In genomic region chr10:22679608-22680007, GRCh38 we compare ENCODE assay signal across 17 cellular contexts. TPM values are rescaled to one million over a fixed set of nuclear protein-coding genes. Genes with fewer than 3 reads are reported as not detected.
DNase-seq lines count a peak whose midpoint lies in the region; ATAC-seq and FAIRE-seq lines count a peak whose summit lies in the region.
"Had no signal": no experiment of that assay in that cellular context is flagged by ENCODE, and none has a peak within 500 bp of the region (broad histone marks: within the 10 kb centered on the region; RNA-seq: fewer than 3 reads in every experiment).

No MANE protein-coding gene starts in this region.

- peaks cover 9% of the 10 kb centered on the region in 2 donors for H3K4me1 ChIP-seq in aorta (ENCODE audit: control insufficient read depth in 1 of 2, insufficient read depth in 2 of 2, low read length in 2 of 2)

- H3K36me3 Mint-ChIP-seq in activated CD4-positive, alpha-beta memory T cell treated with anti-CD3 and anti-CD28 coated beads for 36 hours = peaks cover 1% of the 10 kb centered on the region
- peaks cover 10% of the 10 kb centered on the region for H3K36me3 Mint-ChIP-seq in activated CD4-positive, alpha-beta memory T cell treated with anti-CD3 and anti-CD28 coated beads, Interleukin-2, amount 10 ng/mL, durations not matched to agents 7 days and 5 days (ENCODE audit: low read depth)
- no peaks in the 10 kb centered on the region for H3K36me3 Mint-ChIP-seq in activated naive CD8-positive, alpha-beta T cell
- peaks cover 0 to 3% (median 3%) of the 10 kb centered on the region in 3 donors for H3K36me3 Mint-ChIP-seq in naive thymus-derived CD8-positive, alpha-beta T cell

- H3K9me3 Mint-ChIP-seq in activated CD4-positive, alpha-beta memory T cell treated with anti-CD3 and anti-CD28 coated beads for 36 hours = no peaks in the 10 kb centered on the region
- H3K9me3 Mint-ChIP-seq in activated CD4-positive, alpha-beta memory T cell treated with anti-CD3 and anti-CD28 coated beads, Interleukin-2, amount 10 ng/mL, durations not matched to agents 7 days and 5 days = no peaks in the 10 kb centered on the region
- H3K9me3 Mint-ChIP-seq in activated naive CD8-positive, alpha-beta T cell (ENCODE audit: low read depth) = no peaks in the 10 kb centered on the region
- H3K9me3 Mint-ChIP-seq in naive thymus-derived CD8-positive, alpha-beta T cell = no peaks in the 10 kb centered on the region
- H3K9me3 Mint-ChIP-seq: HFFc6 had no signal

- H3K9me3 ChIP-seq in KOPT-K1 (ENCODE audit: insufficient read depth, low read length, poor library complexity, severe bottlenecking) (no peaks in the 10 kb centered on the region), aorta (ENCODE audit: control insufficient read depth, low read length) (no peaks in the 10 kb centered on the region)
- H3K9me3 ChIP-seq: esophagus squamous epithelium, transverse colon had no signal

- peaks cover 92% of the 10 kb centered on the region for H3K4me1 Mint-ChIP-seq in activated CD4-positive, alpha-beta memory T cell treated with anti-CD3 and anti-CD28 coated beads for 36 hours (ENCODE audit: low read depth)
- peaks cover 89% of the 10 kb centered on the region for H3K4me1 Mint-ChIP-seq in activated CD4-positive, alpha-beta memory T cell treated with anti-CD3 and anti-CD28 coated beads, Interleukin-2, amount 10 ng/mL, durations not matched to agents 7 days and 5 days
- peaks cover 91% of the 10 kb centered on the region for H3K4me1 Mint-ChIP-seq in activated naive CD8-positive, alpha-beta T cell (ENCODE audit: low read depth)
- H3K4me1 Mint-ChIP-seq in naive thymus-derived CD8-positive, alpha-beta T cell = peaks cover 43 to 92% (median 89%) of the 10 kb centered on the region in 4 donors

- CTCF ChIA-PET in activated CD4-positive, alpha-beta memory T cell treated with anti-CD3 and anti-CD28 coated beads for 36 hours (lab: Charles Lee) = interaction anchor here (1.3 to 2.6 kb wide), 2 partner anchors 17 to 106 kb away, joined by 3 to 8 read pairs; no protein-coding TSS in a partner anchor
- CTCF ChIA-PET in activated CD4-positive, alpha-beta memory T cell treated with anti-CD3 and anti-CD28 coated beads, Interleukin-2, amount 10 ng/mL, durations not matched to agents 7 days and 5 days (lab: Charles Lee) = interaction anchor here (1.7 kb wide), 1 partner anchor 25 kb away, joined by 4 read pairs; no protein-coding TSS in a partner anchor

- no peak overlapping the region for H3K4me3 ChIP-seq in aorta (ENCODE audit: low read length in 2 of 2)
- H3K4me3 ChIP-seq: esophagus squamous epithelium, transverse colon had no signal

- H3K36me3 ChIP-seq in KOPT-K1 (ENCODE audit: insufficient read depth, low read length) (no peaks in the 10 kb centered on the region), aorta (ENCODE audit: control insufficient read depth in 1 of 2, insufficient read depth in 2 of 2, low read length in 1 of 2) (no peaks in the 10 kb centered on the region)
- H3K36me3 ChIP-seq: esophagus squamous epithelium, transverse colon, WERI-Rb-1 had no signal

- H3K27ac ChIP-seq in KOPT-K1 (ENCODE audit: low read depth, low read length, poor library complexity, severe bottlenecking) = peak overlapping the region; percentile 43
- H3K27ac ChIP-seq in aorta (ENCODE audit: low read depth in 1 of 2, low read length in 2 of 2) = no peak overlapping the region
- H3K27ac ChIP-seq: C4-2B, esophagus squamous epithelium, WERI-Rb-1 had no signal

- H3K4me3 Mint-ChIP-seq in activated CD4-positive, alpha-beta memory T cell treated with anti-CD3 and anti-CD28 coated beads for 36 hours = no peak overlapping the region
- no peak overlapping the region for H3K4me3 Mint-ChIP-seq in activated CD4-positive, alpha-beta memory T cell treated with anti-CD3 and anti-CD28 coated beads, Interleukin-2, amount 10 ng/mL, durations not matched to agents 7 days and 5 days
- H3K4me3 Mint-ChIP-seq in activated naive CD8-positive, alpha-beta T cell = peak overlapping the region; percentile 42
- peak overlapping the region in 9 of 10 donors; percentile 44 to 75 (median 65) for H3K4me3 Mint-ChIP-seq in naive thymus-derived CD8-positive, alpha-beta T cell
- H3K4me3 Mint-ChIP-seq: HFFc6 had no signal

- WGBS in aorta, 2 donors = 96% methylated on average over 1 of the region's 1 CpG

- no peak for DNase-seq in activated CD4-positive, alpha-beta memory T cell treated with anti-CD3 and anti-CD28 coated beads for 36 hours
- DNase-seq in activated CD4-positive, alpha-beta memory T cell treated with anti-CD3 and anti-CD28 coated beads, Interleukin-2, amount 10 ng/mL, durations not matched to agents 7 days and 5 days = no peak
- peak in 4 of 10 donors; percentile 39 to 63 (median 50) for DNase-seq in naive thymus-derived CD8-positive, alpha-beta T cell
- no peak for DNase-seq in aorta
- no peak for DNase-seq in RCC 7860 (ENCODE audit: low spot score)
- DNase-seq: DMS53, esophagus squamous epithelium, HFFc6, NCI-H1930, NCI-H446 treated with DMSO at 0.1 percent for 48 hours, right cardiac atrium, transverse colon, WERI-Rb-1 had no signal

- H3K27ac Mint-ChIP-seq in activated CD4-positive, alpha-beta memory T cell treated with anti-CD3 and anti-CD28 coated beads for 36 hours = peak overlapping the region; percentile 62
- no peak overlapping the region for H3K27ac Mint-ChIP-seq in activated CD4-positive, alpha-beta memory T cell treated with anti-CD3 and anti-CD28 coated beads, Interleukin-2, amount 10 ng/mL, durations not matched to agents 7 days and 5 days
- H3K27ac Mint-ChIP-seq in activated naive CD8-positive, alpha-beta T cell = peak overlapping the region; percentile 85
- peak overlapping the region; percentile 67 to 97 (median 88) for H3K27ac Mint-ChIP-seq in naive thymus-derived CD8-positive, alpha-beta T cell
- H3K27ac Mint-ChIP-seq: HFFc6 had no signal

- no peak for FAIRE-seq in RCC 7860 (lab: Jason Lieb, UNC)

- intact Hi-C loops in activated CD4-positive, alpha-beta memory T cell treated with anti-CD3 and anti-CD28 coated beads for 36 hours (cut with micrococcal nuclease) = loop anchor here (5.0 to 10.0 kb wide), 4 partner anchors 245 to 435 kb away; partner anchors contain the start of gene COMMD3
- intact Hi-C loops in aorta (cut with DNase I) = no loop called here

- ATAC-seq in naive thymus-derived CD8-positive, alpha-beta T cell = no peak
- no peak for ATAC-seq in HG03565 (IDR thresholded peaks at IDR 0.05; ENCODE audit: unreplicated experiment)
- no peak for ATAC-seq in aorta (ENCODE audit: low FRiP score)
- ATAC-seq: right cardiac atrium had no signal

- H3K27me3 ChIP-seq in aorta (ENCODE audit: control insufficient read depth in 1 of 2, insufficient read depth in 2 of 2, low read length in 1 of 2) = no peaks in the 10 kb centered on the region
- H3K27me3 ChIP-seq: esophagus squamous epithelium, transverse colon had no signal

- POLR2A ChIA-PET in activated CD4-positive, alpha-beta memory T cell treated with anti-CD3 and anti-CD28 coated beads for 36 hours (lab: Charles Lee) = no interaction called here
- POLR2A ChIA-PET in activated CD4-positive, alpha-beta memory T cell treated with anti-CD3 and anti-CD28 coated beads, Interleukin-2, amount 10 ng/mL, durations not matched to agents 7 days and 5 days (lab: Charles Lee) = interaction anchor here (1.0 to 3.8 kb wide), 3 partner anchors 13 to 30 kb away, joined by 3 to 37 read pairs (median 3); no protein-coding TSS in a partner anchor
- POLR2A ChIA-PET in naive thymus-derived CD8-positive, alpha-beta T cell (lab: Charles Lee) = interaction anchor here (1.4 kb wide), 1 partner anchor 34 kb away, joined by 5 read pairs; the partner anchor contains the start of gene PIP4K2A

- no peaks in the 10 kb centered on the region for H3K27me3 Mint-ChIP-seq in activated CD4-positive, alpha-beta memory T cell treated with anti-CD3 and anti-CD28 coated beads for 36 hours
- H3K27me3 Mint-ChIP-seq in activated CD4-positive, alpha-beta memory T cell treated with anti-CD3 and anti-CD28 coated beads, Interleukin-2, amount 10 ng/mL, durations not matched to agents 7 days and 5 days = no peaks in the 10 kb centered on the region
- no peaks in the 10 kb centered on the region for H3K27me3 Mint-ChIP-seq in activated naive CD8-positive, alpha-beta T cell
- no peaks in the 10 kb centered on the region for H3K27me3 Mint-ChIP-seq in naive thymus-derived CD8-positive, alpha-beta T cell

RNA-seq across cellular contexts. Expression of gene PIP4K2A, which starts 34.8 kb away (rescaled TPM):
- 100 to 1,000 TPM; 107 to 108 TPM for total RNA-seq in activated CD4-positive, alpha-beta memory T cell treated with anti-CD3 and anti-CD28 coated beads for 36 hours
- 100 to 1,000 TPM; 126 to 137 TPM for total RNA-seq in activated CD4-positive, alpha-beta memory T cell treated with anti-CD3 and anti-CD28 coated beads, Interleukin-2, amount 10 ng/mL, durations not matched to agents 7 days and 5 days
- total RNA-seq in naive thymus-derived CD8-positive, alpha-beta T cell = 100 to 1,000 TPM; 152 to 169 TPM
- 10 to 100 TPM; 54.3 to 77.5 (median 59.9) TPM for polyA plus RNA-seq in naive thymus-derived CD8-positive, alpha-beta T cell
- 10 to 100 TPM; 77.9 to 90.3 TPM for total RNA-seq in aorta
- 10 to 100 TPM; 24.2 to 29.3 TPM for polyA plus RNA-seq in aorta

Comparison
In these comparisons a context has a peak if more than half of its experiments do, and no peak if none do; other contexts are left out.
1. H3K4me3 Mint-ChIP-seq: peak in activated naive CD8-positive, alpha-beta T cell (single experiment) and naive thymus-derived CD8-positive, alpha-beta T cell (9 of 10); none in activated CD4-positive, alpha-beta memory T cell treated with anti-CD3 and anti-CD28 coated beads for 36 hours (single experiment) and activated CD4-positive, alpha-beta memory T cell treated with anti-CD3 and anti-CD28 coated beads, Interleukin-2, amount 10 ng/mL, durations not matched to agents 7 days and 5 days (single experiment).